ENCODE assay signal across 13 cellular contexts in genomic region chr4:95290702-95291101, GRCh38.
DNase-seq lines count a peak whose midpoint lies in the region; ATAC-seq, FAIRE-seq and TF ChIP-seq lines count a peak whose summit lies in the region.
"Had no signal": no experiment of that assay in that cellular context is flagged by ENCODE, and none has a peak within 500 bp of the region (broad histone marks: within the 10 kb centered on the region; RNA-seq: fewer than 3 reads in every experiment).

No MANE protein-coding gene starts in this region.

- H3K4me3 ChIP-seq in bronchial epithelial cell (ENCODE audit: low read depth, low read length) (no peak overlapping the region), gastrocnemius medialis (no peak overlapping the region)
- H3K4me3 ChIP-seq: Peyer's patch had no signal

- TF ChIP-seq CTCF in bronchial epithelial cell (IDR thresholded peaks at IDR 0.05; ENCODE audit: insufficient read depth, low read length, severe bottlenecking) (no peak), gastrocnemius medialis (IDR thresholded peaks at IDR 0.05 in 4 of 5, conservative IDR thresholded peaks at IDR 0.05 in 1 of 5) (no peak)

- intact Hi-C loops in gastrocnemius medialis (cut with DNase I; ENCODE audit: low total_unique reads): no loop called here

- in situ Hi-C loops in gastrocnemius medialis (cut with MboI; ENCODE audit: low sequenced_read_pairs in 4 of 4): no loop called here

- FAIRE-seq in bronchial epithelial cell (lab: Jason Lieb, UNC): no peak
- FAIRE-seq: GM12891 had no signal

- no peaks in the 10 kb centered on the region for H3K36me3 ChIP-seq in bronchial epithelial cell (ENCODE audit: control insufficient read depth, insufficient read depth, low read length)
- H3K36me3 ChIP-seq in gastrocnemius medialis: no peaks in the 10 kb centered on the region
- H3K36me3 ChIP-seq: Peyer's patch had no signal

- ATAC-seq in left lobe of liver (no peak), gastrocnemius medialis (no peak)

- H3K27me3 ChIP-seq in bronchial epithelial cell (ENCODE audit: control insufficient read depth, insufficient read depth, low read length) (no peaks in the 10 kb centered on the region), gastrocnemius medialis (no peaks in the 10 kb centered on the region)
- H3K27me3 ChIP-seq: Peyer's patch had no signal

- H3K27ac ChIP-seq in gastrocnemius medialis: no peak overlapping the region
- H3K27ac ChIP-seq: epithelial cell of prostate, Peyer's patch had no signal

- H3K9me3 ChIP-seq in gastrocnemius medialis: no peaks in the 10 kb centered on the region
- H3K9me3 ChIP-seq: Peyer's patch had no signal

- H3K4me1 ChIP-seq in gastrocnemius medialis: no peaks in the 10 kb centered on the region
- H3K4me1 ChIP-seq: Peyer's patch had no signal

- TF ChIP-seq POLR2A in gastrocnemius medialis (IDR thresholded peaks at IDR 0.05): no peak

- DNase-seq in DMS53 treated with DMSO at 0.1 percent for 48 hours (lab: John Stamatoyannopoulos, UW; ENCODE audit: unreplicated experiment) (peak; percentile 5), NOMO-1 treated with DMSO at 0.1 percent for 48 hours (lab: John Stamatoyannopoulos, UW; ENCODE audit: unreplicated experiment) (peak; percentile 65), bronchial epithelial cell (ENCODE audit: low read depth) (peak; percentile 61), pons (ENCODE audit: low spot score) (peak; percentile 90), left lobe of liver (ENCODE audit: low spot score) (no peak), retina (no peak), gastrocnemius medialis (no peak)
- DNase-seq: activated B cell treated with CpG ODN at 0.5 μM for 24 hours, glutamatergic neuron, NCI-H1105 treated with DMSO at 0.1 percent for 48 hours, Peyer's patch had no signal

Comparison
In these comparisons a context has a peak if more than half of its experiments do, and no peak if none do; other contexts are left out.
1. DNase-seq: peak in DMS53 treated with DMSO at 0.1 percent for 48 hours (single experiment), NOMO-1 treated with DMSO at 0.1 percent for 48 hours (single experiment), bronchial epithelial cell (single experiment) and pons (single experiment); none in left lobe of liver (single experiment), retina (single experiment) and gastrocnemius medialis (0 of 2).